Comparison of ENCODE assay signal across 1 cellular context in the genomic region with DNA sequence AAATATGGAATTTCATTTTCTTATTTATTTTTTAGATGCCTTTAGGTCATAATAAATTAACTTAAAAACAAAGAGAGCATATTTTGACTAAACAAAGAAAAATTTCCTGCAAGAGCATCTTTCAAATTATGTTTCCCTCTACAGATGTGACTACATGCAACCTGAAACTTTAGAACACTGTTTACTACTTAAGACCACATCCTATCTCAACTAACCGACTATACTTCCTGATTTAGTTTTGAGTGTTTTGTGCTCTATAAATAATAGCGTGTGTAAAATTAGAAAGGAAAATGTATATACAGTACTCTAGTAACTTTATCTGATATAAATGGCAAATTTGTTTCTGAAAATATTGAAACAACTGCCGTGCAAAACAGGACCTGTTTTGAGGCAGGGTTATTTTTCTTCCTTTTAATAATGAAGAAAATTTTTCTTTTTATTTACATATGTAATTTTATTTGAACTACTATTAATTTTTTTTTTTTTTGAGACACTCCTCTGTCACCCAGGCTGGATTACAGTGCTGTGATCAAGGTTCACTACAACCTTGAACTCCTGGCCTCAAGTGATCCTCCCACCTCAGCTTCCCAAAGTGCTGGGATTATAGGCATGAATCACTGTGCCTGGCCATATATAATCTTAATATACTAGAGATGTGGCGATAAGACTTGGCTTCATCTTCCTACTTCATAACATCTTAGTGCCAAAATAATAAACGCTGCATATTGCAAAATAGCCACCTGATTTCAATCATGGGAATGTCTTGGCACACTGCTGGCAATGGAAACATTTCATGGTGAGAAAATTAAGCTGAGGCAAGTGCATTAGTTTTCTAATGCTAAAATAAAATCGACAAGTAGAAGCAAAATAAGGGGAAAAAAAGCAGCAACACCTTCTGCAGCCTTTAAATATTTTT.
TF ChIP-seq lines count a peak whose summit lies in the region.

No MANE protein-coding gene starts in this region.

TF ChIP-seq in WTC11, 78 proteins besides CTCF, POLR2A, EP300 and RAD21 (continued from another document):
- TF ChIP-seq, protein P1, sequence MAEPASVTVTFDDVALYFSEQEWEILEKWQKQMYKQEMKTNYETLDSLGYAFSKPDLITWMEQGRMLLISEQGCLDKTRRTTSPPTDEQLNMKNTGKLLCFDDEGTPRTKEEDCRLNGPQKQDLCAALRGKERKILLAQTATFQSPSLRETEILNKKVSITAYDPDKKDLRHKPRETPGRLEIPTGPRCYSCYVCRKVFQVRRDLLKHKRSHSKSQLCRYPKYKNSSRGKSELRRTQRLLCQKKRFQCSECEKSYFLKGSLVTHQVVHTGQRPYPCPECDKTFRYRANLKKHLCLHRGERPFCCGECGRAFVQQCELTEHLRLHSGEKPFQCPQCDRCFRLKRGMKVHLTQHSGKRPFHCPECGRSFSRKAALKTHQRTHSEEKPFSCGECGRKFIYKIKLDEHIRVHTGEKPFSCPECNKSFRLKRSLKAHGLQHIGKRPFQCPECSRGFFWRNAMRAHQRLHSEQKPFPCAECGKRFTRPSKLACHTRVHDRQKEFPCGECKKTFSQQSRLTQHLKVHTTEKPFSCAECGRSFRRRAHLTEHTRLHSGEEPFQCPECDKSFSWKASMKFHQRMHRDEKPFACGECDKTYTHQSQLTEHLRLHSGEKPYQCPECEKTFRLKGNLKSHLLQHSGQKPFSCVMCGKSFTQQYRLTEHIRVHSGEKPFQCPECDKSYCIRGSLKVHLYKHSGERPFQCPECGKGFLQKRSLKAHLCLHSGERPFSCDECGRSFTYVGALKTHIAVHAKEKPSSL (CRISPR knock-in tag; conservative IDR thresholded peaks at IDR 0.05): no peak
- no peak for TF ChIP-seq NR1H2 (CRISPR knock-in tag; IDR thresholded peaks at IDR 0.05)
- no peak for TF ChIP-seq MYBL2 (CRISPR knock-in tag; IDR thresholded peaks at IDR 0.05)
- no peak for TF ChIP-seq IRF2 (CRISPR knock-in tag; IDR thresholded peaks at IDR 0.05; ENCODE audit: borderline replicate concordance, low read depth)
- no peak for TF ChIP-seq JUN (CRISPR knock-in tag; IDR thresholded peaks at IDR 0.05)
- TF ChIP-seq CREM (CRISPR knock-in tag; IDR thresholded peaks at IDR 0.05): no peak
- TF ChIP-seq, protein P2, sequence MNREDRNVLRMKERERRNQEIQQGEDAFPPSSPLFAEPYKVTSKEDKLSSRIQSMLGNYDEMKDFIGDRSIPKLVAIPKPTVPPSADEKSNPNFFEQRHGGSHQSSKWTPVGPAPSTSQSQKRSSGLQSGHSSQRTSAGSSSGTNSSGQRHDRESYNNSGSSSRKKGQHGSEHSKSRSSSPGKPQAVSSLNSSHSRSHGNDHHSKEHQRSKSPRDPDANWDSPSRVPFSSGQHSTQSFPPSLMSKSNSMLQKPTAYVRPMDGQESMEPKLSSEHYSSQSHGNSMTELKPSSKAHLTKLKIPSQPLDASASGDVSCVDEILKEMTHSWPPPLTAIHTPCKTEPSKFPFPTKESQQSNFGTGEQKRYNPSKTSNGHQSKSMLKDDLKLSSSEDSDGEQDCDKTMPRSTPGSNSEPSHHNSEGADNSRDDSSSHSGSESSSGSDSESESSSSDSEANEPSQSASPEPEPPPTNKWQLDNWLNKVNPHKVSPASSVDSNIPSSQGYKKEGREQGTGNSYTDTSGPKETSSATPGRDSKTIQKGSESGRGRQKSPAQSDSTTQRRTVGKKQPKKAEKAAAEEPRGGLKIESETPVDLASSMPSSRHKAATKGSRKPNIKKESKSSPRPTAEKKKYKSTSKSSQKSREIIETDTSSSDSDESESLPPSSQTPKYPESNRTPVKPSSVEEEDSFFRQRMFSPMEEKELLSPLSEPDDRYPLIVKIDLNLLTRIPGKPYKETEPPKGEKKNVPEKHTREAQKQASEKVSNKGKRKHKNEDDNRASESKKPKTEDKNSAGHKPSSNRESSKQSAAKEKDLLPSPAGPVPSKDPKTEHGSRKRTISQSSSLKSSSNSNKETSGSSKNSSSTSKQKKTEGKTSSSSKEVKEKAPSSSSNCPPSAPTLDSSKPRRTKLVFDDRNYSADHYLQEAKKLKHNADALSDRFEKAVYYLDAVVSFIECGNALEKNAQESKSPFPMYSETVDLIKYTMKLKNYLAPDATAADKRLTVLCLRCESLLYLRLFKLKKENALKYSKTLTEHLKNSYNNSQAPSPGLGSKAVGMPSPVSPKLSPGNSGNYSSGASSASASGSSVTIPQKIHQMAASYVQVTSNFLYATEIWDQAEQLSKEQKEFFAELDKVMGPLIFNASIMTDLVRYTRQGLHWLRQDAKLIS (CRISPR knock-in tag; IDR thresholded peaks at IDR 0.05; ENCODE audit: borderline replicate concordance): no peak
- no peak for TF ChIP-seq KAT7 (CRISPR knock-in tag; IDR thresholded peaks at IDR 0.05; ENCODE audit: borderline replicate concordance)
- TF ChIP-seq E2F4 (CRISPR knock-in tag; IDR thresholded peaks at IDR 0.05; ENCODE audit: borderline replicate concordance, low read depth): no peak
- TF ChIP-seq FOXJ3 (CRISPR knock-in tag; IDR thresholded peaks at IDR 0.05; ENCODE audit: borderline replicate concordance): no peak
- no peak for TF ChIP-seq TEAD4 (CRISPR knock-in tag; IDR thresholded peaks at IDR 0.05)
- no peak for TF ChIP-seq NFE2L1 (CRISPR knock-in tag; IDR thresholded peaks at IDR 0.05)
